1 cellular context compared by ENCODE assay signal in the genomic region with DNA sequence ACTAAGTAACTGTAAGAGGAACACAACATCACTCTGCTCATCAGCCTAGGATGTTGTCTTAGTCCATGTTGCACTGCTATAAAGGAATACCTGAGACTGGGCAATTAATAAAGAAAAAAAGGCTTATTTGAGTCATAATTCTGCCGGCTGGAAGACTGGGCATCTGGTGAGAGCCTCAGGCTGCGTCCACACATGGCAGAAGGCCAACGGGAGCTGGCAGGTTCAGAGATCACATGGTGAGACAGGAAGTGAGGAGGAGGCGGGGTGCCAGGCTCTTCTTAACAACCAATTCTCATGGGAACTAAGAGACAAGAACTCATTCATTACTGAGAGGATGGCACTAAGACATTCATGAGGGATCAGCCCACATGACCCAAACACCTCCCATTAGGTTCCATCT.
TF ChIP-seq lines count a peak whose summit lies in the region.

No MANE protein-coding gene starts in this region.

TF ChIP-seq in SK-N-SH, 30 proteins besides CTCF, POLR2A, EP300 and RAD21 (continued from another document):
- peak; percentile 59; the same call in 1 of the 2 replicates for TF ChIP-seq MAX (IDR thresholded peaks at IDR 0.05; ENCODE audit: low read depth)
- TF ChIP-seq TCF12 (IDR thresholded peaks at IDR 0.05), result peak; percentile 27
- no peak for TF ChIP-seq FOXM1 (IDR thresholded peaks at IDR 0.05; ENCODE audit: low read depth)
- TF ChIP-seq NRF1 (IDR thresholded peaks at IDR 0.05; ENCODE audit: low read depth, low read length), result no peak
- peak; percentile 60; the same call in 1 of the 2 replicates for TF ChIP-seq MXI1 (IDR thresholded peaks at IDR 0.05; ENCODE audit: low read depth, low read length)
